In the genomic region with DNA sequence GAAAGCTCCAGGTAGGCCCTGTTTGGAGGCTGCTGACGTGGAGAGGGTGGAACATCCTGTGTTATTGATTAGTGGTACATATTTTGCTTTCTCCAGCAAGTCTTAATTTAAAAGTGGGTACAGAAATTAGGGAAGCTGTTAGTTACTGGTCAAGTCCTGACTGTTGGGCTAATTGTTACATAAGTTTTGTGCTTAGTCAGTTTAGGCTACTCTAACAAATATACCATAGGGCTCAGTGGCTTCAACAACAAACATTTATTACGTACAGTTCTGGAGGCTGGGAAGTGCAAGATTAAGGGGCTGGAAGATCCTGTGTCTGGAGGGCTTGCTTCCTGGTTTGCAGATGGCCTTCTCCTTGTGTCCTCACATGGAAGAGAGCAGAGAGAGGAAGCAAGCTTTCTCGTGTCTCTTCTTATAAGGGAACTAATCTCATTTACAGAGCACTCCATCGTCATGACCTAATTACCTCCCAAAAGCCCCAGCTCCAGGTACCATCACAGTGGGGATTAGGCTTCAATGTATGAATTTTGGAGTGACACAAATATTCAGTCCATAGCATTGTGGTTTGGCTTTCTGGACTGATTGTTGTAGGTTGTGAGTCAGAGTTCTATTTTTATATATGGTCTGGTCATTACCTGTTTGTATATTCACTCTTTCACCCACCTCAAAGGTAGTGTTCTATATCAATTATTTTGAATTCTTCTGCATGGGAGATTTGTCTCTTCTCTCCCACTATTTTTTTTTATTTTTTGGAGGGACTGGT, we compare ENCODE assay signal across 1 cellular context.
TF ChIP-seq lines count a peak whose summit lies in the region.

No MANE protein-coding gene starts in this region.

TF ChIP-seq in GM12878, 131 proteins besides CTCF, POLR2A, EP300 and RAD21 (continued from another document):
- TF ChIP-seq, protein P1, sequence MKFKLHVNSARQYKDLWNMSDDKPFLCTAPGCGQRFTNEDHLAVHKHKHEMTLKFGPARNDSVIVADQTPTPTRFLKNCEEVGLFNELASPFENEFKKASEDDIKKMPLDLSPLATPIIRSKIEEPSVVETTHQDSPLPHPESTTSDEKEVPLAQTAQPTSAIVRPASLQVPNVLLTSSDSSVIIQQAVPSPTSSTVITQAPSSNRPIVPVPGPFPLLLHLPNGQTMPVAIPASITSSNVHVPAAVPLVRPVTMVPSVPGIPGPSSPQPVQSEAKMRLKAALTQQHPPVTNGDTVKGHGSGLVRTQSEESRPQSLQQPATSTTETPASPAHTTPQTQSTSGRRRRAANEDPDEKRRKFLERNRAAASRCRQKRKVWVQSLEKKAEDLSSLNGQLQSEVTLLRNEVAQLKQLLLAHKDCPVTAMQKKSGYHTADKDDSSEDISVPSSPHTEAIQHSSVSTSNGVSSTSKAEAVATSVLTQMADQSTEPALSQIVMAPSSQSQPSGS (IDR thresholded peaks at IDR 0.05; ENCODE audit: low read length), result peak; percentile 19; the same call in 1 of the 2 replicates
- peak; percentile 64 to 68; a peak in 3 of 4 replicates for TF ChIP-seq IKZF2 (IDR thresholded peaks at IDR 0.05)
- TF ChIP-seq PML (IDR thresholded peaks at IDR 0.05; ENCODE audit: low read length), result no peak
- no peak for TF ChIP-seq CEBPB (IDR thresholded peaks at IDR 0.05; ENCODE audit: borderline replicate concordance in 1 of 2, low read depth in 2 of 2, low read length in 2 of 2)
- peak; percentile 77 for TF ChIP-seq MEF2A (IDR thresholded peaks at IDR 0.05; ENCODE audit: insufficient read depth, low read depth, low read length)
- TF ChIP-seq STAT3 (IDR thresholded peaks at IDR 0.05; ENCODE audit: low read depth, low read length), result no peak
- TF ChIP-seq, protein P2, sequence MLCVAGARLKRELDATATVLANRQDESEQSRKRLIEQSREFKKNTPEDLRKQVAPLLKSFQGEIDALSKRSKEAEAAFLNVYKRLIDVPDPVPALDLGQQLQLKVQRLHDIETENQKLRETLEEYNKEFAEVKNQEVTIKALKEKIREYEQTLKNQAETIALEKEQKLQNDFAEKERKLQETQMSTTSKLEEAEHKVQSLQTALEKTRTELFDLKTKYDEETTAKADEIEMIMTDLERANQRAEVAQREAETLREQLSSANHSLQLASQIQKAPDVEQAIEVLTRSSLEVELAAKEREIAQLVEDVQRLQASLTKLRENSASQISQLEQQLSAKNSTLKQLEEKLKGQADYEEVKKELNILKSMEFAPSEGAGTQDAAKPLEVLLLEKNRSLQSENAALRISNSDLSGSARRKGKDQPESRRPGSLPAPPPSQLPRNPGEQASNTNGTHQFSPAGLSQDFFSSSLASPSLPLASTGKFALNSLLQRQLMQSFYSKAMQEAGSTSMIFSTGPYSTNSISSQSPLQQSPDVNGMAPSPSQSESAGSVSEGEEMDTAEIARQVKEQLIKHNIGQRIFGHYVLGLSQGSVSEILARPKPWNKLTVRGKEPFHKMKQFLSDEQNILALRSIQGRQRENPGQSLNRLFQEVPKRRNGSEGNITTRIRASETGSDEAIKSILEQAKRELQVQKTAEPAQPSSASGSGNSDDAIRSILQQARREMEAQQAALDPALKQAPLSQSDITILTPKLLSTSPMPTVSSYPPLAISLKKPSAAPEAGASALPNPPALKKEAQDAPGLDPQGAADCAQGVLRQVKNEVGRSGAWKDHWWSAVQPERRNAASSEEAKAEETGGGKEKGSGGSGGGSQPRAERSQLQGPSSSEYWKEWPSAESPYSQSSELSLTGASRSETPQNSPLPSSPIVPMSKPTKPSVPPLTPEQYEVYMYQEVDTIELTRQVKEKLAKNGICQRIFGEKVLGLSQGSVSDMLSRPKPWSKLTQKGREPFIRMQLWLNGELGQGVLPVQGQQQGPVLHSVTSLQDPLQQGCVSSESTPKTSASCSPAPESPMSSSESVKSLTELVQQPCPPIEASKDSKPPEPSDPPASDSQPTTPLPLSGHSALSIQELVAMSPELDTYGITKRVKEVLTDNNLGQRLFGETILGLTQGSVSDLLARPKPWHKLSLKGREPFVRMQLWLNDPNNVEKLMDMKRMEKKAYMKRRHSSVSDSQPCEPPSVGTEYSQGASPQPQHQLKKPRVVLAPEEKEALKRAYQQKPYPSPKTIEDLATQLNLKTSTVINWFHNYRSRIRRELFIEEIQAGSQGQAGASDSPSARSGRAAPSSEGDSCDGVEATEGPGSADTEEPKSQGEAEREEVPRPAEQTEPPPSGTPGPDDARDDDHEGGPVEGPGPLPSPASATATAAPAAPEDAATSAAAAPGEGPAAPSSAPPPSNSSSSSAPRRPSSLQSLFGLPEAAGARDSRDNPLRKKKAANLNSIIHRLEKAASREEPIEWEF (IDR thresholded peaks at IDR 0.05; ENCODE audit: insufficient replicate concordance, low read depth, low read length), result peak; percentile 35
- TF ChIP-seq DPF2 (IDR thresholded peaks at IDR 0.05), result 0 out of 2 replicates have a peak, but pooled peaks have one; percentile 57
- peak; percentile 50 for TF ChIP-seq MEF2B (IDR thresholded peaks at IDR 0.05; ENCODE audit: partially characterized antibody, poor library complexity, severe bottlenecking)
- peak; percentile 75 for TF ChIP-seq IKZF1 (conservative IDR thresholded peaks at IDR 0.05)
- peak; percentile 62; the same call in 1 of the 2 replicates for TF ChIP-seq ATF7 (IDR thresholded peaks at IDR 0.05; ENCODE audit: low read depth)
- TF ChIP-seq EGR1 (IDR thresholded peaks at IDR 0.05; ENCODE audit: borderline replicate concordance in 1 of 2, low read depth in 2 of 2, low read length in 2 of 2), result no peak
- TF ChIP-seq RUNX3 (IDR thresholded peaks at IDR 0.05; ENCODE audit: low read length), result peak; percentile 88
- TF ChIP-seq EED (IDR thresholded peaks at IDR 0.05; ENCODE audit: low read depth), result peak; percentile 55
- TF ChIP-seq, protein P3, sequence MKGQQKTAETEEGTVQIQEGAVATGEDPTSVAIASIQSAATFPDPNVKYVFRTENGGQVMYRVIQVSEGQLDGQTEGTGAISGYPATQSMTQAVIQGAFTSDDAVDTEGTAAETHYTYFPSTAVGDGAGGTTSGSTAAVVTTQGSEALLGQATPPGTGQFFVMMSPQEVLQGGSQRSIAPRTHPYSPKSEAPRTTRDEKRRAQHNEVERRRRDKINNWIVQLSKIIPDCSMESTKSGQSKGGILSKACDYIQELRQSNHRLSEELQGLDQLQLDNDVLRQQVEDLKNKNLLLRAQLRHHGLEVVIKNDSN (IDR thresholded peaks at IDR 0.05; ENCODE audit: borderline replicate concordance, extremely low read length, insufficient read depth, low read depth, low read length), result no peak
- peak; percentile 34; the same call in 1 of the 3 replicates for TF ChIP-seq POU2F2 (IDR thresholded peaks at IDR 0.05; ENCODE audit: borderline replicate concordance, low read depth, low read length)
- TF ChIP-seq, protein P4, sequence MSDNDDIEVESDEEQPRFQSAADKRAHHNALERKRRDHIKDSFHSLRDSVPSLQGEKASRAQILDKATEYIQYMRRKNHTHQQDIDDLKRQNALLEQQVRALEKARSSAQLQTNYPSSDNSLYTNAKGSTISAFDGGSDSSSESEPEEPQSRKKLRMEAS (IDR thresholded peaks at IDR 0.05; ENCODE audit: low read depth, low read length), result no peak
- no peak for TF ChIP-seq SMC3 (IDR thresholded peaks at IDR 0.05; ENCODE audit: borderline replicate concordance, low read length)
- TF ChIP-seq, protein P5, sequence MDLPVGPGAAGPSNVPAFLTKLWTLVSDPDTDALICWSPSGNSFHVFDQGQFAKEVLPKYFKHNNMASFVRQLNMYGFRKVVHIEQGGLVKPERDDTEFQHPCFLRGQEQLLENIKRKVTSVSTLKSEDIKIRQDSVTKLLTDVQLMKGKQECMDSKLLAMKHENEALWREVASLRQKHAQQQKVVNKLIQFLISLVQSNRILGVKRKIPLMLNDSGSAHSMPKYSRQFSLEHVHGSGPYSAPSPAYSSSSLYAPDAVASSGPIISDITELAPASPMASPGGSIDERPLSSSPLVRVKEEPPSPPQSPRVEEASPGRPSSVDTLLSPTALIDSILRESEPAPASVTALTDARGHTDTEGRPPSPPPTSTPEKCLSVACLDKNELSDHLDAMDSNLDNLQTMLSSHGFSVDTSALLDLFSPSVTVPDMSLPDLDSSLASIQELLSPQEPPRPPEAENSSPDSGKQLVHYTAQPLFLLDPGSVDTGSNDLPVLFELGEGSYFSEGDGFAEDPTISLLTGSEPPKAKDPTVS (IDR thresholded peaks at IDR 0.05; ENCODE audit: low read depth, low read length), result no peak
- TF ChIP-seq, protein P6, sequence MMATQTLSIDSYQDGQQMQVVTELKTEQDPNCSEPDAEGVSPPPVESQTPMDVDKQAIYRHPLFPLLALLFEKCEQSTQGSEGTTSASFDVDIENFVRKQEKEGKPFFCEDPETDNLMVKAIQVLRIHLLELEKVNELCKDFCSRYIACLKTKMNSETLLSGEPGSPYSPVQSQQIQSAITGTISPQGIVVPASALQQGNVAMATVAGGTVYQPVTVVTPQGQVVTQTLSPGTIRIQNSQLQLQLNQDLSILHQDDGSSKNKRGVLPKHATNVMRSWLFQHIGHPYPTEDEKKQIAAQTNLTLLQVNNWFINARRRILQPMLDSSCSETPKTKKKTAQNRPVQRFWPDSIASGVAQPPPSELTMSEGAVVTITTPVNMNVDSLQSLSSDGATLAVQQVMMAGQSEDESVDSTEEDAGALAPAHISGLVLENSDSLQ (IDR thresholded peaks at IDR 0.05), result peak; percentile 76
- TF ChIP-seq JUNB (IDR thresholded peaks at IDR 0.05), result peak; percentile 61
- TF ChIP-seq GATAD2B (conservative IDR thresholded peaks at IDR 0.05; ENCODE audit: low read depth), result no peak
- no peak for TF ChIP-seq SMARCA5 (IDR thresholded peaks at IDR 0.05)
- TF ChIP-seq, protein P7, sequence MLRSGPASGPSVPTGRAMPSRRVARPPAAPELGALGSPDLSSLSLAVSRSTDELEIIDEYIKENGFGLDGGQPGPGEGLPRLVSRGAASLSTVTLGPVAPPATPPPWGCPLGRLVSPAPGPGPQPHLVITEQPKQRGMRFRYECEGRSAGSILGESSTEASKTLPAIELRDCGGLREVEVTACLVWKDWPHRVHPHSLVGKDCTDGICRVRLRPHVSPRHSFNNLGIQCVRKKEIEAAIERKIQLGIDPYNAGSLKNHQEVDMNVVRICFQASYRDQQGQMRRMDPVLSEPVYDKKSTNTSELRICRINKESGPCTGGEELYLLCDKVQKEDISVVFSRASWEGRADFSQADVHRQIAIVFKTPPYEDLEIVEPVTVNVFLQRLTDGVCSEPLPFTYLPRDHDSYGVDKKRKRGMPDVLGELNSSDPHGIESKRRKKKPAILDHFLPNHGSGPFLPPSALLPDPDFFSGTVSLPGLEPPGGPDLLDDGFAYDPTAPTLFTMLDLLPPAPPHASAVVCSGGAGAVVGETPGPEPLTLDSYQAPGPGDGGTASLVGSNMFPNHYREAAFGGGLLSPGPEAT (IDR thresholded peaks at IDR 0.05; ENCODE audit: low read depth), result peak; percentile 47; the same call in 1 of the 2 replicates
- TF ChIP-seq MTA2 (IDR thresholded peaks at IDR 0.05; ENCODE audit: low read depth), result peak; percentile 65
